In the genomic region with DNA sequence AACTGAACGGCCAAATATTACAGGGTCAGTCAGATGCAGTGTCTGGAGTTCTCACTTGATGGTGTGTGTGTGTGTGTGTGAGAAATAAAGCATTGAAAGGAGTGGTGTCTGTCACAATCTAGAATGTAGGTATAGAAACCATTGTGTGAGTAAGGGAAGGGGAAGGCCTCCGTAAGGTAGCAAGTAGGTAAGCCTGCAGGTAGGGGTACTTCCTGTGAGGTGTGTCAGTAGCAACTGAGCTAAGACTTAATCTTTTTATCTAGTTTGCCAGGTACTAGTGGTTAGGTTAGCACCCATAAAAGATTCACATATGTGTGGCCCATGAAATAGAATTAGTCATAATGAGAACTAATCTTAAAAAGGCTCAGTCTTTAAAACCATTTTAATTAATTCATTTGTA, we compare ENCODE assay signal across 28 cellular contexts.
"Had no signal": no experiment of that assay in that cellular context is flagged by ENCODE, and none has a peak within 500 bp of the region (broad histone marks: within the 10 kb centered on the region; RNA-seq: fewer than 3 reads in every experiment).

No MANE protein-coding gene starts in this region.

- H3K4me3 ChIP-seq: left ventricle myocardium inferior, lung, pancreas, prostate gland, skin epidermis, stomach, testis, thyroid gland, transverse colon, upper lobe of left lung, vagina had no signal

- DNase-seq: hypothalamus; islet precursor cell; left ventricle myocardium inferior; midbrain; naive thymus-derived CD8-positive, alpha-beta T cell; nucleus accumbens; pancreas; posterior cingulate gyrus; retina; right cardiac atrium; stimulated activated CD4-positive, alpha-beta T cell treated with anti-CD3 and anti-CD28 coated beads, Interleukin-12 subunit alpha, Interleukin-12 subunit beta, amount 100 ng/mL, for 4 hours; stimulated activated CD4-positive, alpha-beta T cell treated with anti-CD3 and anti-CD28 coated beads, Interleukin-15, amount 100 ng/mL, for 24 hours; stimulated activated CD4-positive, alpha-beta T cell treated with anti-CD3 and anti-CD28 coated beads, Interleukin-2, amount 100 ng/mL, for 24 hours; stimulated activated CD4-positive, alpha-beta T cell treated with anti-CD3 and anti-CD28 coated beads, Interleukin-4, amount 100 ng/mL, for 1 hour; stimulated activated naive B cell treated with anti-CD40 and anti-IgM and Interleukin-4, amounts not matched to agents 10 μg/mL and 1 μg/mL and 100 μg/mL, for 72 hours; stimulated activated naive CD8-positive, alpha-beta T cell treated with anti-CD3 and anti-CD28 coated beads, Interleukin-15, Interleukin-2, amounts not matched to agents 100 U/mL and 50 U/mL, for 24 hours; stomach; testis; thyroid gland; transverse colon; upper lobe of left lung had no signal

- H3K27ac Mint-ChIP-seq: naive thymus-derived CD8-positive, alpha-beta T cell; nephron; stimulated activated naive B cell treated with anti-CD40 and anti-IgM and Interleukin-4, amounts not matched to agents 10 μg/mL and 1 μg/mL and 100 μg/mL, for 72 hours had no signal

- H3K4me3 Mint-ChIP-seq: naive thymus-derived CD8-positive, alpha-beta T cell; nephron; neural crest cell; stimulated activated naive B cell treated with anti-CD40 and anti-IgM and Interleukin-4, amounts not matched to agents 10 μg/mL and 1 μg/mL and 100 μg/mL, for 72 hours had no signal

- H3K9me3 ChIP-seq: pancreas, prostate gland, stomach, testis, thyroid gland, transverse colon, upper lobe of left lung, vagina had no signal

- H3K4me1 ChIP-seq: left ventricle myocardium inferior, pancreas, prostate gland, stomach, testis, thyroid gland, transverse colon, upper lobe of left lung, vagina had no signal

- H3K4me1 Mint-ChIP-seq: naive thymus-derived CD8-positive, alpha-beta T cell; nephron; neural crest cell; stimulated activated naive B cell treated with anti-CD40 and anti-IgM and Interleukin-4, amounts not matched to agents 10 μg/mL and 1 μg/mL and 100 μg/mL, for 72 hours had no signal

- H3K27me3 Mint-ChIP-seq: naive thymus-derived CD8-positive, alpha-beta T cell; stimulated activated naive B cell treated with anti-CD40 and anti-IgM and Interleukin-4, amounts not matched to agents 10 μg/mL and 1 μg/mL and 100 μg/mL, for 72 hours had no signal

- H3K36me3 Mint-ChIP-seq: naive thymus-derived CD8-positive, alpha-beta T cell; stimulated activated naive B cell treated with anti-CD40 and anti-IgM and Interleukin-4, amounts not matched to agents 10 μg/mL and 1 μg/mL and 100 μg/mL, for 72 hours had no signal

- ATAC-seq: naive thymus-derived CD8-positive, alpha-beta T cell; pancreas; right cardiac atrium; sciatic nerve; stimulated activated naive B cell treated with anti-CD40 and anti-IgM and Interleukin-4, amounts not matched to agents 10 μg/mL and 1 μg/mL and 100 μg/mL, for 72 hours; stimulated activated naive CD8-positive, alpha-beta T cell treated with anti-CD3 and anti-CD28 coated beads, Interleukin-15, Interleukin-2, amounts not matched to agents 100 U/mL and 50 U/mL, for 24 hours had no signal

- H3K36me3 ChIP-seq: left ventricle myocardium inferior, pancreas, prostate gland, stomach, thyroid gland, transverse colon, upper lobe of left lung, vagina had no signal

- H3K9me3 Mint-ChIP-seq: nephron had no signal

- H3K27me3 ChIP-seq: pancreas, stomach, testis, thyroid gland, transverse colon, upper lobe of left lung, vagina had no signal

- H3K27ac ChIP-seq: left ventricle myocardium inferior, pancreas, prostate gland, skin epidermis, stomach, testis, thyroid gland, transverse colon, upper lobe of left lung, vagina had no signal
